In genomic region chr11:910589-911030, GRCh38 we compare ENCODE assay signal across 8 cellular contexts. TPM values are rescaled to one million over a fixed set of nuclear protein-coding genes. Genes with fewer than 3 reads are reported as not detected.
DNase-seq lines count a peak whose midpoint lies in the region; ATAC-seq and TF ChIP-seq lines count a peak whose summit lies in the region.

Gene CHID1 (minus strand): TSS chr11:910810. CDS start chr11:904816, 5,994 bp downstream.

- H3K36me3 ChIP-seq in BLaER1, result peaks cover 37% of the 10 kb centered on the region

- H3K4me3 Mint-ChIP-seq in activated CD8-positive, alpha-beta T cell treated with anti-CD3 and anti-CD28 coated beads for 36 hours, result peak within 1 kb of the TSS; percentile 93

- H3K27ac Mint-ChIP-seq in activated CD8-positive, alpha-beta T cell treated with anti-CD3 and anti-CD28 coated beads for 36 hours, result peak within 1 kb of the TSS; percentile 92

- H3K9ac ChIP-seq in BLaER1, result peak within 1 kb of the TSS; percentile 91

- H4K20me1 ChIP-seq in BLaER1, result peaks cover 48% of the 10 kb centered on the region

- peak within 1 kb of the TSS; percentile 91 for H3K4me3 ChIP-seq in BLaER1

- no peaks in the 10 kb centered on the region for H3K27me3 Mint-ChIP-seq in activated CD8-positive, alpha-beta T cell treated with anti-CD3 and anti-CD28 coated beads for 36 hours

- ATAC-seq in GM19351 (IDR thresholded peaks at IDR 0.05; ENCODE audit: unreplicated experiment) (peak; percentile 81), HG03520 (IDR thresholded peaks at IDR 0.05; ENCODE audit: unreplicated experiment) (peak; percentile 75)
- ATAC-seq in activated CD8-positive, alpha-beta T cell treated with anti-CD3 and anti-CD28 coated beads for 36 hours, result peak; percentile 97

- H3K4me1 ChIP-seq in BLaER1, result peaks cover 41% of the 10 kb centered on the region

- peak within 1 kb of the TSS; percentile 96 for H3K27ac ChIP-seq in BLaER1

- CTCF ChIA-PET in activated CD8-positive, alpha-beta T cell treated with anti-CD3 and anti-CD28 coated beads for 36 hours (lab: Charles Lee), result interaction anchor here (0.8 to 1.7 kb wide), 6 partner anchors 14 to 140 kb away, joined by 3 to 5 read pairs (median 4); partner anchors contain the start of gene AP2A2

- H3K9me3 Mint-ChIP-seq in activated CD8-positive, alpha-beta T cell treated with anti-CD3 and anti-CD28 coated beads for 36 hours, result no peaks in the 10 kb centered on the region

- no peaks in the 10 kb centered on the region for H3K9me3 ChIP-seq in BLaER1

- TF ChIP-seq CTCF in activated CD8-positive, alpha-beta T cell treated with anti-CD3 and anti-CD28 coated beads for 36 hours (IDR thresholded peaks at IDR 0.05), result no peak

- DNase-seq in NCI-H748 (lab: John Stamatoyannopoulos, UW; ENCODE audit: unreplicated experiment) (peak; percentile 86), lung microvascular endothelial cell (ENCODE audit: low read depth in 2 of 2) (peak; percentile 82 to 87)
- peak; percentile 84 for DNase-seq in activated CD8-positive, alpha-beta T cell treated with anti-CD3 and anti-CD28 coated beads for 36 hours
- peak; percentile 67 for DNase-seq in effector CD4-positive, alpha-beta T cell
- DNase-seq in stimulated activated CD4-positive, alpha-beta T cell treated with anti-CD3 and anti-CD28 coated beads, TNF-alpha, amount 100 ng/mL, for 48 hours (ENCODE audit: low read depth in 3 of 3), result peak; percentile 77 to 79 (median 78)

- H3K4me1 Mint-ChIP-seq in activated CD8-positive, alpha-beta T cell treated with anti-CD3 and anti-CD28 coated beads for 36 hours (ENCODE audit: low read depth), result peaks cover 18% of the 10 kb centered on the region

- peaks cover 8% of the 10 kb centered on the region for H3K36me3 Mint-ChIP-seq in activated CD8-positive, alpha-beta T cell treated with anti-CD3 and anti-CD28 coated beads for 36 hours (ENCODE audit: low read depth)

- peak within 1 kb of the TSS; percentile 94 for H3K4me2 ChIP-seq in BLaER1

- no peaks in the 10 kb centered on the region for H3K27me3 ChIP-seq in BLaER1

- intact Hi-C loops in activated CD8-positive, alpha-beta T cell treated with anti-CD3 and anti-CD28 coated beads for 36 hours (cut with micrococcal nuclease), result no loop called here

- POLR2A ChIA-PET in activated CD8-positive, alpha-beta T cell treated with anti-CD3 and anti-CD28 coated beads for 36 hours (lab: Charles Lee), result interaction anchor here (0.7 to 2.1 kb wide), 8 partner anchors 9 to 73 kb away, joined by 3 to 6 read pairs (median 3); partner anchors contain the start of gene TSPAN4

RNA-seq across cellular contexts. Expression of gene CHID1, which starts in this region (rescaled TPM):
- 10 to 100 TPM; 69.8 to 72.0 TPM for total RNA-seq in activated CD8-positive, alpha-beta T cell treated with anti-CD3 and anti-CD28 coated beads for 36 hours
- total RNA-seq in lung microvascular endothelial cell, result 28.8 and 42.3 TPM in 2 replicates

Comparison
In these comparisons a context has a peak if more than half of its experiments do, and no peak if none do; other contexts are left out.
1. Peak in every context shown above with its lines: DNase-seq, ATAC-seq, H3K4me3 ChIP-seq and H3K27ac ChIP-seq.